Comparison of ENCODE assay signal across 24 cellular contexts in genomic region chr12:124809391-124809790, GRCh38. TPM values are rescaled to one million over a fixed set of nuclear protein-coding genes. Genes with fewer than 3 reads are reported as not detected.
DNase-seq lines count a peak whose midpoint lies in the region; ATAC-seq, FAIRE-seq and TF ChIP-seq lines count a peak whose summit lies in the region.
"Had no signal": no experiment of that assay in that cellular context is flagged by ENCODE, and none has a peak within 500 bp of the region (broad histone marks: within the 10 kb centered on the region; RNA-seq: fewer than 3 reads in every experiment).

No MANE protein-coding gene starts in this region.

- H3K9me3 Mint-ChIP-seq in activated T-helper 17 cell treated with anti-CD3 and anti-CD28 coated beads, Interleukin-2, amount 50 U/mL, for 72 hours: no peaks in the 10 kb centered on the region
- no peaks in the 10 kb centered on the region for H3K9me3 Mint-ChIP-seq in nephron progenitor cell
- H3K9me3 Mint-ChIP-seq: CD4-positive, alpha-beta T cell; CD8-positive, alpha-beta T cell had no signal

- no peaks in the 10 kb centered on the region for H3K4me1 Mint-ChIP-seq in activated T-helper 17 cell treated with anti-CD3 and anti-CD28 coated beads, Interleukin-2, amount 50 U/mL, for 72 hours
- no peaks in the 10 kb centered on the region for H3K4me1 Mint-ChIP-seq in nephron progenitor cell
- H3K4me1 Mint-ChIP-seq: B cell had no signal

- H4K20me1 ChIP-seq in HepG2 (ENCODE audit: insufficient read depth, low read length): no peaks in the 10 kb centered on the region
- peaks cover 8% of the 10 kb centered on the region for H4K20me1 ChIP-seq in K562 (replicated peaks; ENCODE audit: control insufficient read depth, insufficient read depth, low read length)
- no peaks in the 10 kb centered on the region for H4K20me1 ChIP-seq in osteoblast (ENCODE audit: insufficient read depth, low read length)

- H3K27ac ChIP-seq in HepG2 (ENCODE audit: extremely low read length, insufficient read depth, low read length) (no peak overlapping the region), right lobe of liver (no peak overlapping the region), K562 (ENCODE audit: extremely low read depth, low read depth, low read length) (no peak overlapping the region), caudate nucleus (ENCODE audit: low read depth, low read length) (peak overlapping the region; percentile 87), osteoblast (ENCODE audit: low read depth, low read length) (no peak overlapping the region)
- H3K27ac ChIP-seq: 22Rv1; A549; BLaER1 treated with 17β-estradiol and CSF1 and Interleukin-3, amounts not matched to agents 10 nM and 100 nM; C4-2B had no signal

- peaks cover 19% of the 10 kb centered on the region; the same call in 1 of the 2 replicates for H3K4me1 ChIP-seq in HepG2 (ENCODE audit: insufficient read depth, low read length)
- peaks cover 0 to 7% (median 2%) of the 10 kb centered on the region in 4 donors for H3K4me1 ChIP-seq in right lobe of liver
- peaks cover 8 to 26% of the 10 kb centered on the region in 2 experiments; a peak in 4 of 5 replicates for H3K4me1 ChIP-seq in K562 (replicated peaks in 1 of 2; ENCODE audit: control insufficient read depth in 2 of 2, insufficient read depth in 2 of 2, low read length in 2 of 2)
- peaks cover 9% of the 10 kb centered on the region for H3K4me1 ChIP-seq in osteoblast (ENCODE audit: insufficient read depth, low read length)
- H3K4me1 ChIP-seq: BLaER1 treated with 17β-estradiol and CSF1 and Interleukin-3, amounts not matched to agents 10 nM and 100 nM had no signal

- CTCF ChIA-PET in HepG2 (lab: Yijun Ruan, JAX; ENCODE audit: low intra/inter-chr PET ratio, low total read pairs) (no interaction called here), K562 (lab: Yijun Ruan, JAX; ENCODE audit: low intra/inter-chr PET ratio) (no interaction called here)

- WGBS in HepG2 (ENCODE audit: low lambda C conversion rate): 100% methylated on average over 4 of the region's 4 CpGs
- 81% methylated on average over 4 of the region's 4 CpGs for WGBS in right lobe of liver (ENCODE audit: insufficient coverage, low coverage, low lambda C conversion rate, missing lambda C conversion rate)
- WGBS in K562 (ENCODE audit: insufficient coverage, low coverage, missing lambda C conversion rate): 89% methylated on average over 4 of the region's 4 CpGs

- ATAC-seq in HepG2: no peak
- ATAC-seq in right lobe of liver: no peak
- ATAC-seq in K562: no peak
- ATAC-seq in activated T-helper 17 cell treated with anti-CD3 and anti-CD28 coated beads, Interleukin-2, amount 50 U/mL, for 72 hours (replicated peaks): no peak
- ATAC-seq: A549; CD8-positive, alpha-beta T cell had no signal

- H3K27me3 ChIP-seq in HepG2 (ENCODE audit: control insufficient read depth in 1 of 2, insufficient read depth in 2 of 2, low read length in 2 of 2): no peaks in the 10 kb centered on the region
- H3K27me3 ChIP-seq in right lobe of liver: no peaks in the 10 kb centered on the region
- H3K27me3 ChIP-seq in K562 (ENCODE audit: control insufficient read depth in 2 of 2, insufficient read depth in 2 of 2, low read length in 2 of 2): no peaks in the 10 kb centered on the region; a peak in 1 of 5 replicates
- no peaks in the 10 kb centered on the region for H3K27me3 ChIP-seq in osteoblast (ENCODE audit: insufficient read depth, low read length)
- H3K27me3 ChIP-seq: BLaER1 treated with 17β-estradiol and CSF1 and Interleukin-3, amounts not matched to agents 10 nM and 100 nM had no signal

- H3K79me2 ChIP-seq in HepG2 (ENCODE audit: insufficient read depth, low read length) (no peaks in the 10 kb centered on the region), K562 (ENCODE audit: control insufficient read depth, insufficient read depth, low read length) (peaks cover 1% of the 10 kb centered on the region; the same call in 1 of the 3 replicates), osteoblast (ENCODE audit: insufficient read depth, low read length) (no peaks in the 10 kb centered on the region)

- in situ Hi-C loops in HepG2 (cut with HindIII; ENCODE audit: extremely low pct_ligation_motif_present, low pct_unique_long_range_greater_than_20kb) (no loop called here), K562 (cut with MboI) (no loop called here)

- H3K4me3 ChIP-seq in HepG2 (replicated peaks in 1 of 3; ENCODE audit: insufficient read depth in 1 of 3, low read depth in 2 of 3, low read length in 3 of 3): no peak overlapping the region
- no peak overlapping the region for H3K4me3 ChIP-seq in right lobe of liver
- H3K4me3 ChIP-seq in K562: no peak overlapping the region
- no peak overlapping the region for H3K4me3 ChIP-seq in osteoblast (ENCODE audit: insufficient read depth, low read length)
- H3K4me3 ChIP-seq: A549; BLaER1 treated with 17β-estradiol and CSF1 and Interleukin-3, amounts not matched to agents 10 nM and 100 nM had no signal

- intact Hi-C loops in HepG2 (cut with micrococcal nuclease; ENCODE audit: unreplicated experiment): no loop called here
- intact Hi-C loops in right lobe of liver (cut with DNase I): loop anchor here in 1 of 2 donors (10.0 kb wide), 1 partner anchor 75 kb away; no protein-coding TSS in a partner anchor
- intact Hi-C loops in K562 (cut with micrococcal nuclease): no loop called here

- no peaks in the 10 kb centered on the region for H3K36me3 Mint-ChIP-seq in activated T-helper 17 cell treated with anti-CD3 and anti-CD28 coated beads, Interleukin-2, amount 50 U/mL, for 72 hours (ENCODE audit: low read depth)
- H3K36me3 Mint-ChIP-seq in nephron progenitor cell (ENCODE audit: low read depth): peaks cover 20% of the 10 kb centered on the region

- H3K9me3 ChIP-seq in HepG2 (ENCODE audit: low read length) (no peaks in the 10 kb centered on the region), right lobe of liver (no peaks in the 10 kb centered on the region), K562 (replicated peaks; ENCODE audit: control insufficient read depth, insufficient read depth, low read depth, low read length) (no peaks in the 10 kb centered on the region), osteoblast (ENCODE audit: low read depth, low read length) (no peaks in the 10 kb centered on the region)
- H3K9me3 ChIP-seq: A549; BLaER1 treated with 17β-estradiol and CSF1 and Interleukin-3, amounts not matched to agents 10 nM and 100 nM; Caco-2 had no signal

- TF ChIP-seq RAD21 in HepG2 (CRISPR knock-in tag; IDR thresholded peaks at IDR 0.05) (no peak), K562 (CRISPR knock-in tag; conservative IDR thresholded peaks at IDR 0.05 in 1 of 2, IDR thresholded peaks at IDR 0.05 in 1 of 2) (no peak)

- DNase-seq in HepG2 (ENCODE audit: low spot score): no peak
- DNase-seq in right lobe of liver: no peak
- no peak for DNase-seq in K562 (ENCODE audit: extremely low read depth in 1 of 4, low spot score in 3 of 4)
- no peak for DNase-seq in caudate nucleus (lab: John Stamatoyannopoulos, UW)
- peak; percentile 49 for DNase-seq in osteoblast (ENCODE audit: insufficient read length, low spot score, missing footprints)
- DNase-seq in activated T-cell treated with anti-CD3 and anti-CD28 coated beads, Interleukin-2, amount 50 U/mL, for 1 hour: no peak
- DNase-seq in nephron progenitor cell: no peak
- DNase-seq: AML-193; Caco-2; Calu3; CD4-positive, alpha-beta T cell; CD8-positive, alpha-beta T cell; DMS79 treated with DMSO at 0.1 percent for 48 hours; GF-D8 had no signal

- FAIRE-seq in HepG2 (lab: Jason Lieb, UNC) (no peak), K562 (lab: Jason Lieb, UNC) (no peak)
- FAIRE-seq: A549, D721Med, G401.6, GM12891, GM19239 had no signal

- TF ChIP-seq EP300 in HepG2 (IDR thresholded peaks at IDR 0.05; ENCODE audit: low read depth in 2 of 2, low read length in 2 of 2): no peak
- TF ChIP-seq EP300 in HepG2 (CRISPR knock-in tag; IDR thresholded peaks at IDR 0.05; ENCODE audit: borderline replicate concordance): no peak
- TF ChIP-seq EP300 in K562 (IDR thresholded peaks at IDR 0.05; ENCODE audit: low read length): no peak

- POLR2A ChIA-PET in HepG2 (lab: Yijun Ruan, JAX) (no interaction called here), K562 (lab: Yijun Ruan, JAX) (interaction anchor here (0.7 to 1.0 kb wide), 3 partner anchors 10 to 17 kb away, joined by 3 read pairs; no protein-coding TSS in a partner anchor)

- H3K9ac ChIP-seq in HepG2 (ENCODE audit: insufficient read depth, low read depth, low read length): no peak overlapping the region
- 0 out of 4 replicates have a peak overlapping the region, but pooled peaks of 1 of the 2 experiments have one; percentile 48 for H3K9ac ChIP-seq in K562 (ENCODE audit: insufficient read depth in 1 of 2, low read depth in 2 of 2, low read length in 2 of 2)
- H3K9ac ChIP-seq: BLaER1 treated with 17β-estradiol and CSF1 and Interleukin-3, amounts not matched to agents 10 nM and 100 nM had no signal

- H2AFZ ChIP-seq in HepG2 (ENCODE audit: low read length) (no peak overlapping the region), K562 (ENCODE audit: low read depth, low read length) (no peak overlapping the region), osteoblast (ENCODE audit: low read length) (no peak overlapping the region)

- H3K4me2 ChIP-seq in HepG2 (ENCODE audit: low read depth, low read length) (no peak overlapping the region), K562 (ENCODE audit: insufficient read depth, low read length) (no peak overlapping the region), osteoblast (ENCODE audit: insufficient read depth, low read length) (no peak overlapping the region)
- H3K4me2 ChIP-seq: A549; BLaER1 treated with 17β-estradiol and CSF1 and Interleukin-3, amounts not matched to agents 10 nM and 100 nM had no signal

- peaks cover 45 to 91% of the 10 kb centered on the region in 2 experiments for H3K36me3 ChIP-seq in HepG2 (replicated peaks in 1 of 2; ENCODE audit: control insufficient read depth in 1 of 2, insufficient read depth in 2 of 2, low read length in 2 of 2)
- H3K36me3 ChIP-seq in right lobe of liver: peaks cover 0 to 64% (median 29%) of the 10 kb centered on the region in 4 donors
- peaks cover 93% of the 10 kb centered on the region for H3K36me3 ChIP-seq in K562 (ENCODE audit: control insufficient read depth, insufficient read depth, low read length)
- peaks cover 11% of the 10 kb centered on the region for H3K36me3 ChIP-seq in osteoblast (ENCODE audit: insufficient read depth, low read length)

- peaks cover 4% of the 10 kb centered on the region for H3K9me1 ChIP-seq in K562 (ENCODE audit: control insufficient read depth, insufficient read depth, low read length)

- TF ChIP-seq POLR2A in HepG2 (IDR thresholded peaks at IDR 0.05; ENCODE audit: insufficient read depth in 1 of 2, low read depth in 2 of 2, low read length in 2 of 2) (no peak), right lobe of liver (IDR thresholded peaks at IDR 0.05) (no peak), K562 (conservative IDR thresholded peaks at IDR 0.05) (no peak)

- BruUV-seq in HepG2 (replicated peaks; lab: Mats Ljungman, UMichigan): no TSS peak
- BruUV-seq in K562 (replicated peaks; lab: Mats Ljungman, UMichigan): no TSS peak

- H3K27ac Mint-ChIP-seq in activated T-helper 17 cell treated with anti-CD3 and anti-CD28 coated beads, Interleukin-2, amount 50 U/mL, for 72 hours: no peak overlapping the region
- H3K27ac Mint-ChIP-seq in nephron progenitor cell: no peak overlapping the region
- H3K27ac Mint-ChIP-seq: B cell; CD4-positive, alpha-beta T cell; CD8-positive, alpha-beta T cell had no signal

- no peaks in the 10 kb centered on the region for H3K27me3 Mint-ChIP-seq in activated T-helper 17 cell treated with anti-CD3 and anti-CD28 coated beads, Interleukin-2, amount 50 U/mL, for 72 hours
- no peaks in the 10 kb centered on the region for H3K27me3 Mint-ChIP-seq in nephron progenitor cell (ENCODE audit: low read depth, poor library complexity)
- H3K27me3 Mint-ChIP-seq: B cell; CD4-positive, alpha-beta T cell had no signal

- TF ChIP-seq CTCF in HepG2 (CRISPR knock-in tag; IDR thresholded peaks at IDR 0.05) (no peak), right lobe of liver (IDR thresholded peaks at IDR 0.05) (no peak), K562 (IDR thresholded peaks at IDR 0.05 in 2 of 3, conservative IDR thresholded peaks at IDR 0.05 in 1 of 3; ENCODE audit: insufficient read depth in 2 of 3, low read depth in 1 of 3, low read length in 3 of 3) (no peak), osteoblast (IDR thresholded peaks at IDR 0.05; ENCODE audit: extremely low read depth, low read depth, low read length) (no peak), nephron progenitor cell (IDR thresholded peaks at IDR 0.05) (no peak)

- H3K4me3 Mint-ChIP-seq in activated T-helper 17 cell treated with anti-CD3 and anti-CD28 coated beads, Interleukin-2, amount 50 U/mL, for 72 hours: no peak overlapping the region
- H3K4me3 Mint-ChIP-seq in nephron progenitor cell: no peak overlapping the region
- H3K4me3 Mint-ChIP-seq: B cell; CD4-positive, alpha-beta T cell; CD8-positive, alpha-beta T cell had no signal

RNA-seq across cellular contexts. Expression of gene SCARB1, which starts 54.3 kb away (rescaled TPM):
- 33.2 and 63.4 TPM in 2 replicates for total RNA-seq in HepG2 (2016; rRNA removed; fragmentation: Illumina TruSeq; extraction: Trizol)
- 10.1 and 11.6 TPM in 2 replicates for total RNA-seq in HepG2 (2016; cell fraction: cytosol; rRNA removed; fragmentation: Illumina TruSeq; extraction: Trizol; ENCODE audit: low read depth)
- total RNA-seq in HepG2 (2016; cell fraction: insoluble cytoplasmic fraction; rRNA removed; fragmentation: Illumina TruSeq; extraction: Trizol): 24.7 and 65.3 TPM in 2 replicates
- total RNA-seq in HepG2 (2016; cell fraction: membrane; rRNA removed; fragmentation: Illumina TruSeq; extraction: Trizol): 32.7 and 33.2 TPM in 2 replicates
- 82.8 and 99.0 TPM in 2 replicates for total RNA-seq in HepG2 (2016; cell fraction: nucleus; rRNA removed; fragmentation: Illumina TruSeq; extraction: Trizol)
- polyA plus RNA-seq in HepG2 (2011; rRNA removed): 160 and 189 TPM in 2 replicates
- 208 and 213 TPM in 2 replicates for polyA plus RNA-seq in HepG2 (2011; cell fraction: cytosol; rRNA removed)
- polyA plus RNA-seq in HepG2 (2011; cell fraction: nucleus; rRNA removed): 869 and 1,053 TPM in 2 replicates
- 214 and 253 TPM in 2 replicates for polyA plus RNA-seq in HepG2 (2012)
- 18.1 and 20.1 TPM in 2 replicates for polyA plus RNA-seq in HepG2 (2016; cell fraction: cytosol; fragmentation: Illumina TruSeq; extraction: Trizol; ENCODE audit: low read depth)
- polyA plus RNA-seq in HepG2 (2016; cell fraction: insoluble cytoplasmic fraction; fragmentation: Illumina TruSeq; extraction: Trizol; ENCODE audit: low read depth): 42.8 and 60.7 TPM in 2 replicates
- 42.2 and 44.0 TPM in 2 replicates for polyA plus RNA-seq in HepG2 (2016; cell fraction: membrane; fragmentation: Illumina TruSeq; extraction: Trizol; ENCODE audit: low read depth)
- polyA plus RNA-seq in HepG2 (2016; cell fraction: nucleus; fragmentation: Illumina TruSeq; extraction: Trizol; ENCODE audit: insufficient read depth, low read depth): 235 and 236 TPM in 2 replicates
- polyA minus RNA-seq in HepG2 (2011; rRNA and poly(A)+ RNA removed; ENCODE audit: low replicate concordance): 104 and 367 TPM in 2 replicates
- 143 and 183 TPM in 2 replicates for polyA minus RNA-seq in HepG2 (2011; cell fraction: cytosol; rRNA and poly(A)+ RNA removed)
- 104 and 119 TPM in 2 replicates for polyA minus RNA-seq in HepG2 (2011; cell fraction: nucleus; rRNA and poly(A)+ RNA removed)
- total RNA-seq in right lobe of liver: 100 to 1,000 TPM; 128 to 359 (median 214) TPM
- 238 and 543 TPM in 2 replicates for total RNA-seq in K562 (2011; cell fraction: chromatin; rRNA removed; ENCODE audit: low replicate concordance)
- 351 and 425 TPM in 2 replicates for total RNA-seq in K562 (2011; cell fraction: nucleolus; rRNA removed)
- total RNA-seq in K562 (2011; cell fraction: nucleoplasm; rRNA removed): 354 and 357 TPM in 2 replicates
- 52.8 and 83.0 TPM in 2 replicates for total RNA-seq in K562 (2014; rRNA removed)
- total RNA-seq in K562 (2014; rRNA removed; fragmentation: Illumina TruSeq; extraction: Trizol): 30.9 and 38.4 TPM in 2 replicates
- 36.0 and 38.7 TPM in 2 replicates for total RNA-seq in K562 (2015; rRNA removed; fragmentation: Illumina TruSeq; extraction: Trizol)
- total RNA-seq in K562 (2021): 148 and 157 TPM in 2 replicates
- 81.9 and 168 TPM in 2 replicates for polyA plus RNA-seq in K562 (2011; rRNA removed)
- polyA plus RNA-seq in K562 (2011; cell fraction: cytosol; rRNA removed): 161 and 163 TPM in 2 replicates
- polyA plus RNA-seq in K562 (2011; cell fraction: nucleus; rRNA removed): 435 and 491 TPM in 2 replicates
- polyA plus RNA-seq in K562 (2012): 87.6 and 124 TPM in 2 replicates
- polyA plus RNA-seq in K562 (2014; fragmentation: Illumina TruSeq; extraction: Trizol): 143 and 152 TPM in 2 replicates
- 1 to 10 TPM in 1 of 2 experiments, under 1 TPM in 1; 0.56 to 4.7 TPM for polyA plus RNA-seq in K562 (2014; fragmentation: Nextera tagmentation; extraction: Ambion mirVana)
- 79.2 and 92.6 TPM in 2 replicates for polyA plus RNA-seq in K562 (2014; rRNA removed)
- 83.0 and 106 TPM in 2 replicates for polyA minus RNA-seq in K562 (2011; rRNA and poly(A)+ RNA removed)
- 90.2 and 100 TPM in 2 replicates for polyA minus RNA-seq in K562 (2011; cell fraction: cytosol; rRNA and poly(A)+ RNA removed)
- polyA minus RNA-seq in K562 (2011; cell fraction: nucleus; rRNA and poly(A)+ RNA removed): 82.3 and 143 TPM in 2 replicates
- 9.4 and 10.9 TPM in 2 replicates for total RNA-seq in osteoblast
- 10 to 100 TPM; 17.9 to 20.9 TPM for total RNA-seq in activated T-helper 17 cell treated with anti-CD3 and anti-CD28 coated beads, Interleukin-2, amount 50 U/mL, for 72 hours

Comparison
In these comparisons a context has a peak if more than half of its experiments do, and no peak if none do; other contexts are left out.
1. Of the 241 proteins assayed by ChIP-seq in both HepG2 and K562: peak only in HepG2: none; only in K562: none; in both: ZKSCAN1; in neither: 240.